ENCODE assay signal across 10 cellular contexts in genomic region chr10:64430690-64431323, GRCh38.
DNase-seq lines count a peak whose midpoint lies in the region; ATAC-seq and TF ChIP-seq lines count a peak whose summit lies in the region.
"Had no signal": no experiment of that assay in that cellular context is flagged by ENCODE, and none has a peak within 500 bp of the region (broad histone marks: within the 10 kb centered on the region; RNA-seq: fewer than 3 reads in every experiment).

No MANE protein-coding gene starts in this region.

- H3F3A ChIP-seq in smooth muscle cell (ENCODE audit: low read depth): no peaks in the 10 kb centered on the region

- H3K36me3 ChIP-seq in smooth muscle cell (ENCODE audit: low read depth) (no peaks in the 10 kb centered on the region), esophagus muscularis mucosa (no peaks in the 10 kb centered on the region)

- TF ChIP-seq POLR2A in esophagus muscularis mucosa (IDR thresholded peaks at IDR 0.05; ENCODE audit: low read depth): no peak

- H2AFZ ChIP-seq in smooth muscle cell (ENCODE audit: low read depth): no peak overlapping the region

- WGBS in smooth muscle cell (ENCODE audit: low lambda C conversion rate): 13% methylated on average over 2 of the region's 2 CpGs
- WGBS in esophagus muscularis mucosa: 51% methylated on average over 2 of the region's 2 CpGs

- no peaks in the 10 kb centered on the region for H4K20me1 ChIP-seq in smooth muscle cell (ENCODE audit: low read depth)

- intact Hi-C loops in esophagus muscularis mucosa (cut with DNase I): no loop called here

- DNase-seq in NCI-H2081 (lab: John Stamatoyannopoulos, UW) (peak; percentile 2 to 17), NCI-H2081 treated with DMSO at 0.1 percent for 48 hours (lab: John Stamatoyannopoulos, UW) (no peak), OCI-M1 (lab: John Stamatoyannopoulos, UW) (peak; percentile 90), globus pallidus (ENCODE audit: low spot score) (peak; percentile 77), smooth muscle cell (lab: John Stamatoyannopoulos, UW; ENCODE audit: unreplicated experiment) (no peak), DMS79 (lab: John Stamatoyannopoulos, UW) (no peak), esophagus muscularis mucosa (ENCODE audit: extremely low spot score) (no peak)
- DNase-seq: activated T-cell treated with anti-CD3 and anti-CD28 coated beads, Interleukin-2, amount 50 U/mL, for 24 hours; NCI-H345 had no signal

- H3K9ac ChIP-seq in smooth muscle cell (ENCODE audit: low read depth): no peak overlapping the region

- TF ChIP-seq CTCF in smooth muscle cell (IDR thresholded peaks at IDR 0.05; ENCODE audit: borderline replicate concordance, insufficient read depth, poor library complexity, severe bottlenecking) (peak; percentile 28), esophagus muscularis mucosa (IDR thresholded peaks at IDR 0.05) (no peak)

- TF ChIP-seq EP300 in esophagus muscularis mucosa (IDR thresholded peaks at IDR 0.05): no peak

- H3K27ac ChIP-seq in smooth muscle cell (ENCODE audit: low read depth) (no peak overlapping the region), esophagus muscularis mucosa (replicated peaks in 1 of 4) (no peak overlapping the region)

- H3K79me2 ChIP-seq in smooth muscle cell (ENCODE audit: low read depth): no peaks in the 10 kb centered on the region

- H3K4me2 ChIP-seq in smooth muscle cell: no peak overlapping the region

- H3K4me3 ChIP-seq in smooth muscle cell: no peak overlapping the region
- no peak overlapping the region for H3K4me3 ChIP-seq in esophagus muscularis mucosa

- no peaks in the 10 kb centered on the region for H3K27me3 ChIP-seq in smooth muscle cell (ENCODE audit: low read depth)
- H3K27me3 ChIP-seq in esophagus muscularis mucosa: no peaks in the 10 kb centered on the region

- no peak for ATAC-seq in GM21737 (IDR thresholded peaks at IDR 0.05; ENCODE audit: unreplicated experiment)

- no peaks in the 10 kb centered on the region for H3K9me3 ChIP-seq in smooth muscle cell (replicated peaks; ENCODE audit: low read depth)
- no peaks in the 10 kb centered on the region for H3K9me3 ChIP-seq in esophagus muscularis mucosa

- H3K4me1 ChIP-seq in smooth muscle cell (ENCODE audit: low read depth) (no peaks in the 10 kb centered on the region), esophagus muscularis mucosa (no peaks in the 10 kb centered on the region)

Comparison
In these comparisons a context has a peak if more than half of its experiments do, and no peak if none do; other contexts are left out.
1. DNase-seq: peak in NCI-H2081 (2 of 2), OCI-M1 (single experiment) and globus pallidus (single experiment); none in NCI-H2081 treated with DMSO at 0.1 percent for 48 hours (single experiment), smooth muscle cell (single experiment), DMS79 (single experiment) and esophagus muscularis mucosa (single experiment).